Comparison of ENCODE assay signal across 14 cellular contexts in genomic region chr9:135107592-135108235, GRCh38. TPM values are rescaled to one million over a fixed set of nuclear protein-coding genes. Genes with fewer than 3 reads are reported as not detected.
DNase-seq lines count a peak whose midpoint lies in the region; ATAC-seq and TF ChIP-seq lines count a peak whose summit lies in the region.
"Had no signal": no experiment of that assay in that cellular context is flagged by ENCODE, and none has a peak within 500 bp of the region (broad histone marks: within the 10 kb centered on the region; RNA-seq: fewer than 3 reads in every experiment).

No MANE protein-coding gene starts in this region.

- H3K27ac Mint-ChIP-seq in activated CD4-positive, alpha-beta memory T cell treated with anti-CD3 and anti-CD28 coated beads for 36 hours, result no peak overlapping the region
- H3K27ac Mint-ChIP-seq: CD8-positive, alpha-beta memory T cell had no signal

- H3K36me3 ChIP-seq in H7 (replicated peaks; ENCODE audit: control insufficient read depth, insufficient read depth, low read length) (no peaks in the 10 kb centered on the region), mesodermal cell (ENCODE audit: control insufficient read depth, insufficient read depth, low read length) (no peaks in the 10 kb centered on the region), MM.1S (replicated peaks; ENCODE audit: insufficient read depth, low read length) (no peaks in the 10 kb centered on the region)

- no peak overlapping the region for H3K4me3 Mint-ChIP-seq in activated CD4-positive, alpha-beta memory T cell treated with anti-CD3 and anti-CD28 coated beads for 36 hours
- H3K4me3 Mint-ChIP-seq: CD8-positive, alpha-beta memory T cell had no signal

- peaks cover 5% of the 10 kb centered on the region for H3K4me1 ChIP-seq in mesodermal cell (ENCODE audit: control insufficient read depth, insufficient read depth, low read length, poor library complexity, severe bottlenecking)
- no peaks in the 10 kb centered on the region for H3K4me1 ChIP-seq in MM.1S (ENCODE audit: low read length)
- H3K4me1 ChIP-seq: A549, Caco-2 had no signal

- no peak overlapping the region for H3K4me2 ChIP-seq in MM.1S (ENCODE audit: low read depth, low read length)
- H3K4me2 ChIP-seq: A549 had no signal

- H3K4me3 ChIP-seq in H7 (ENCODE audit: insufficient read depth, low read depth, low read length) (no peak overlapping the region), dorsolateral prefrontal cortex (peak overlapping the region in 7 of 59 donors; percentile 1 to 30 (median 9)), mesodermal cell (ENCODE audit: extremely low read depth, insufficient read depth, low read length, poor library complexity, severe bottlenecking) (no peak overlapping the region), MM.1S (ENCODE audit: low read length) (no peak overlapping the region)
- H3K4me3 ChIP-seq: A549 had no signal

- no peaks in the 10 kb centered on the region for H3K4me1 Mint-ChIP-seq in activated CD4-positive, alpha-beta memory T cell treated with anti-CD3 and anti-CD28 coated beads for 36 hours (ENCODE audit: low read depth)
- H3K4me1 Mint-ChIP-seq: CD14-positive monocyte had no signal

- H3F3A ChIP-seq in MM.1S (ENCODE audit: insufficient read depth, low read length), result no peaks in the 10 kb centered on the region

- DNase-seq in H7 (peak; percentile 57), dorsolateral prefrontal cortex (no peak), NCI-H2227 treated with DMSO at 0.1 percent for 48 hours (lab: John Stamatoyannopoulos, UW) (no peak), MM.1S (no peak)
- DNase-seq in activated CD4-positive, alpha-beta memory T cell treated with anti-CD3 and anti-CD28 coated beads for 36 hours, result no peak
- DNase-seq: Caco-2; CD8-positive, alpha-beta memory T cell; DMS53; IMR-90 had no signal

- peak overlapping the region in 40 of 59 donors; percentile 1 to 86 (median 65) for H3K27ac ChIP-seq in dorsolateral prefrontal cortex
- peak overlapping the region; percentile 54 for H3K27ac ChIP-seq in mesodermal cell (ENCODE audit: low read depth, low read length, severe bottlenecking)
- no peak overlapping the region for H3K27ac ChIP-seq in MM.1S (ENCODE audit: low read length)
- H3K27ac ChIP-seq: A549 had no signal

- H3K9me3 Mint-ChIP-seq in activated CD4-positive, alpha-beta memory T cell treated with anti-CD3 and anti-CD28 coated beads for 36 hours, result no peaks in the 10 kb centered on the region
- H3K9me3 Mint-ChIP-seq: CD8-positive, alpha-beta memory T cell had no signal

- no peaks in the 10 kb centered on the region for H3K9me2 ChIP-seq in MM.1S (replicated peaks; ENCODE audit: insufficient read depth, low read length)

- TF ChIP-seq CTCF in dorsolateral prefrontal cortex (IDR thresholded peaks at IDR 0.05 in 54 of 56, conservative IDR thresholded peaks at IDR 0.05 in 2 of 56; ENCODE audit: low read depth in 1 of 56, partially characterized antibody in 56 of 56) (no peak), MM.1S (IDR thresholded peaks at IDR 0.05; ENCODE audit: low read length) (no peak)

- ATAC-seq in HG02642 (IDR thresholded peaks at IDR 0.05; ENCODE audit: poor library complexity, unreplicated experiment), result no peak
- ATAC-seq: A549 had no signal

- no peaks in the 10 kb centered on the region for H3K36me3 Mint-ChIP-seq in activated CD4-positive, alpha-beta memory T cell treated with anti-CD3 and anti-CD28 coated beads for 36 hours
- H3K36me3 Mint-ChIP-seq: CD14-positive monocyte; CD8-positive, alpha-beta memory T cell had no signal

- no peak overlapping the region for H3K9ac ChIP-seq in MM.1S (ENCODE audit: low read length)

- H3K79me2 ChIP-seq in MM.1S (ENCODE audit: low read length), result no peaks in the 10 kb centered on the region

- H3K27me3 ChIP-seq in H7 (ENCODE audit: control insufficient read depth, insufficient read depth, low read length) (no peaks in the 10 kb centered on the region), dorsolateral prefrontal cortex (peaks cover 0 to 7% (median 0%) of the 10 kb centered on the region in 45 donors), MM.1S (replicated peaks; ENCODE audit: insufficient read depth, low read length) (peaks cover 90% of the 10 kb centered on the region)

- H2AFZ ChIP-seq in MM.1S (ENCODE audit: low read length), result no peak overlapping the region

- WGBS in mesodermal cell (ENCODE audit: insufficient coverage in 2 of 2), 2 experiments, result 30 to 46% methylated on average over 4 to 6 of the region's 10 CpGs

- no peaks in the 10 kb centered on the region for H4K20me1 ChIP-seq in MM.1S (ENCODE audit: insufficient read depth, low read length)

- peaks cover 30% of the 10 kb centered on the region for H3K27me3 Mint-ChIP-seq in activated CD4-positive, alpha-beta memory T cell treated with anti-CD3 and anti-CD28 coated beads for 36 hours

- intact Hi-C loops in dorsolateral prefrontal cortex (cut with DNase I), result no loop called here
- intact Hi-C loops in activated CD4-positive, alpha-beta memory T cell treated with anti-CD3 and anti-CD28 coated beads for 36 hours (cut with micrococcal nuclease), result no loop called here

- POLR2A ChIA-PET in activated CD4-positive, alpha-beta memory T cell treated with anti-CD3 and anti-CD28 coated beads for 36 hours (lab: Charles Lee), result no interaction called here

- CTCF ChIA-PET in activated CD4-positive, alpha-beta memory T cell treated with anti-CD3 and anti-CD28 coated beads for 36 hours (lab: Charles Lee), result no interaction called here

- H3K9me3 ChIP-seq in mesodermal cell (ENCODE audit: control insufficient read depth, low read length) (no peaks in the 10 kb centered on the region), MM.1S (replicated peaks; ENCODE audit: insufficient read depth, low read length) (no peaks in the 10 kb centered on the region)
- H3K9me3 ChIP-seq: A549, Caco-2 had no signal

RNA-seq across cellular contexts. Expression of gene OLFM1, which starts 20.2 kb away (rescaled TPM):
- total RNA-seq in H7 (2014; rRNA removed; shearing (Covaris generic)), result 42.9 and 58.2 TPM in 2 replicates
- 1,000 to 10,000 TPM in 2 of 120 experiments, 100 to 1,000 TPM in 118; 171 to 1,128 (median 638) TPM for total RNA-seq in dorsolateral prefrontal cortex
- 8.5 TPM for polyA plus RNA-seq in mesodermal cell (2013, experiment 1 of 2)
- 7.7 TPM for polyA plus RNA-seq in mesodermal cell (2013, experiment 2 of 2)
- not detected for total RNA-seq in activated CD4-positive, alpha-beta memory T cell treated with anti-CD3 and anti-CD28 coated beads for 36 hours
- total RNA-seq: Caco-2; CD8-positive, alpha-beta memory T cell; HT-29 had no signal
- polyA plus RNA-seq: CD8-positive, alpha-beta memory T cell had no signal

Comparison
In these comparisons a context has a peak if more than half of its experiments do, and no peak if none do; other contexts are left out.
1. RNA of gene OLFM1, which starts 20.2 kb away (total RNA-seq): 171 to 1,128 TPM in dorsolateral prefrontal cortex and 42.9 to 58.2 TPM in H7; not detected in activated CD4-positive, alpha-beta memory T cell treated with anti-CD3 and anti-CD28 coated beads for 36 hours; every median in the first group is over 10 times any median in the second.